In genomic region chr18:55585586-55586521, GRCh38 we compare ENCODE assay signal across 8 cellular contexts. TPM values are rescaled to one million over a fixed set of nuclear protein-coding genes. Genes with fewer than 3 reads are reported as not detected.
DNase-seq lines count a peak whose midpoint lies in the region; ATAC-seq and TF ChIP-seq lines count a peak whose summit lies in the region.

No MANE protein-coding gene starts in this region.

- DNase-seq in BJ (ENCODE audit: low read depth), result no peak
- DNase-seq in MG63, result peak; percentile 13
- DNase-seq in choroid plexus epithelial cell (ENCODE audit: low read depth), result peak; percentile 33
- no peak for DNase-seq in naive thymus-derived CD8-positive, alpha-beta T cell
- DNase-seq in lower leg skin (ENCODE audit: low spot score in 2 of 2), result no peak
- DNase-seq in KBM-7, result no peak
- no peak for DNase-seq in DMS153 (lab: John Stamatoyannopoulos, UW)

- peak overlapping the region in 9 of 10 donors; percentile 5 to 95 (median 61) for H3K4me3 Mint-ChIP-seq in naive thymus-derived CD8-positive, alpha-beta T cell

- no peak for TF ChIP-seq POLR2A in lower leg skin (IDR thresholded peaks at IDR 0.05)

- peak overlapping the region; percentile 74 for H3K4me3 ChIP-seq in BJ (ENCODE audit: low read depth, low read length)
- peak overlapping the region; percentile 58 for H3K4me3 ChIP-seq in MG63
- H3K4me3 ChIP-seq in choroid plexus epithelial cell (ENCODE audit: low read depth, low read length), result peak overlapping the region; percentile 59
- no peak overlapping the region for H3K4me3 ChIP-seq in lower leg skin (ENCODE audit: low read depth, poor library complexity, severe bottlenecking)

- WGBS in lower leg skin, 2 donors, result 12 to 15% methylated on average over 14 of the region's 14 CpGs

- H3K27me3 ChIP-seq in BJ (ENCODE audit: control insufficient read depth, insufficient read depth, low read length) (no peaks in the 10 kb centered on the region), MG63 (no peaks in the 10 kb centered on the region)

- H3K27me3 Mint-ChIP-seq in naive thymus-derived CD8-positive, alpha-beta T cell, result peaks cover 27 to 38% (median 31%) of the 10 kb centered on the region in 5 donors

- in situ Hi-C loops in KBM-7 (cut with MboI; ENCODE audit: low pct_unique_long_range_greater_than_20kb, low sequenced_read_pairs), result no loop called here

- peaks cover 4 to 34% (median 21%) of the 10 kb centered on the region in 4 donors for H3K4me1 Mint-ChIP-seq in naive thymus-derived CD8-positive, alpha-beta T cell

- H3K9me3 Mint-ChIP-seq in naive thymus-derived CD8-positive, alpha-beta T cell, result peaks cover 0 to 5% (median 0%) of the 10 kb centered on the region in 9 donors

- intact Hi-C loops in lower leg skin (cut with DNase I; ENCODE audit: low total_unique reads), result loop anchor here (5.0 kb wide), 1 partner anchor 164 kb away; no protein-coding TSS in a partner anchor

- no peak for TF ChIP-seq CTCF in BJ (IDR thresholded peaks at IDR 0.05; ENCODE audit: insufficient read depth, low read depth, low read length)
- TF ChIP-seq CTCF in choroid plexus epithelial cell (conservative IDR thresholded peaks at IDR 0.05; ENCODE audit: low read depth, low read length), result no peak
- no peak for TF ChIP-seq CTCF in lower leg skin (IDR thresholded peaks at IDR 0.05)

- ATAC-seq in naive thymus-derived CD8-positive, alpha-beta T cell, result no peak
- no peak for ATAC-seq in HG02981 (IDR thresholded peaks at IDR 0.05; ENCODE audit: unreplicated experiment)

- POLR2A ChIA-PET in BJ (lab: Charles Lee), result interaction anchor here (0.6 kb wide), 1 partner anchor 165 kb away, joined by 4 read pairs; no protein-coding TSS in a partner anchor
- POLR2A ChIA-PET in naive thymus-derived CD8-positive, alpha-beta T cell (lab: Charles Lee), result no interaction called here

- CTCF ChIA-PET in BJ (lab: Yijun Ruan, JAX), result interaction anchor here (0.6 kb wide), 1 partner anchor 245 kb away, joined by 3 read pairs; no protein-coding TSS in a partner anchor

- no peaks in the 10 kb centered on the region for H3K9me3 ChIP-seq in MG63

- H3K36me3 ChIP-seq in BJ (ENCODE audit: control insufficient read depth, insufficient read depth, low read length) (no peaks in the 10 kb centered on the region), MG63 (no peaks in the 10 kb centered on the region)

- peak overlapping the region in 1 of 10 donors; percentile 43 for H3K27ac Mint-ChIP-seq in naive thymus-derived CD8-positive, alpha-beta T cell

- H3K36me3 Mint-ChIP-seq in naive thymus-derived CD8-positive, alpha-beta T cell, result peaks cover 0 to 5% (median 2%) of the 10 kb centered on the region in 3 donors

RNA-seq across cellular contexts. Expression of gene TCF4, which starts 2.1 kb away (rescaled TPM):
- polyA plus RNA-seq in BJ (2011; rRNA removed), result 65.8 and 68.3 TPM in 2 replicates
- polyA minus RNA-seq in BJ (2011; rRNA and poly(A)+ RNA removed), result 137 and 192 TPM in 2 replicates
- total RNA-seq in MG63 (2014; rRNA removed; shearing (Covaris generic); ENCODE audit: low replicate concordance), result 20.3 and 43.1 TPM in 2 replicates
- 1 to 10 TPM; 7.9 to 8.9 TPM for total RNA-seq in naive thymus-derived CD8-positive, alpha-beta T cell
- polyA plus RNA-seq in naive thymus-derived CD8-positive, alpha-beta T cell, result 1 to 10 TPM in 1 of 3 donors, under 1 TPM in 2; 0.39 to 1.1 (median 0.92) TPM
- total RNA-seq in lower leg skin, result 10 to 100 TPM; 60.9 to 98.4 (median 83.4) TPM

Comparison
In these comparisons a context has a peak if more than half of its experiments do, and no peak if none do; other contexts are left out.
1. DNase-seq: peak in MG63 (single experiment) and choroid plexus epithelial cell (single experiment); none in BJ (single experiment), naive thymus-derived CD8-positive, alpha-beta T cell (0 of 10), lower leg skin (0 of 2), KBM-7 (single experiment) and DMS153 (single experiment).